In the genomic region with DNA sequence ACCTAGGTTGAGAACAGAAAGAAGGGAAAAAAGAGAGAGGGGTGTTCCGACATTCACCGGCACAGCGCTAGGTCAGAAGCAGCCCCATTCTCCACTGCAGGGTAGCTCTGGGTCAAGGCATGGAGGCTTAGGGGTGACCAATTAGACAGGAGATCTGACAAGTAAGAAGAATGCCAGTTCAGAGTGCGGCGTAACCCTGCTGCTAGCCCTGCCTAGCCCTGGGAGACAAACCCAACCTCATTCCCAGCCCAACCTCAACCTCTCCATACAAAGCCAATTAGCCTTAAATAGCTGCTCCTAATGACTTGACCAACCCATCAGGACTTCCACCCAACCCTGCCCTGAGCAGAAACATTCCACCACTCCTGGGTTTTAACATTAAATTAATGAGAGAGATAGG, we compare ENCODE assay signal across 17 cellular contexts. TPM values are rescaled to one million over a fixed set of nuclear protein-coding genes. Genes with fewer than 3 reads are reported as not detected.
A peak's percentile ranks its signal among the peaks of the same experiment; 100 is the strongest.
DNase-seq lines count a peak whose midpoint lies in the region; ATAC-seq, FAIRE-seq and TF ChIP-seq lines count a peak whose summit lies in the region.
"Had no signal": no experiment of that assay in that cellular context is flagged by ENCODE, and none has a peak within 500 bp of the region (broad histone marks: within the 10 kb centered on the region; RNA-seq: fewer than 3 reads in every experiment).

No MANE protein-coding gene starts in this region.

- TF ChIP-seq POLR2A in prostate gland (IDR thresholded peaks at IDR 0.05) = no peak

- peaks cover 21% of the 10 kb centered on the region for H3K4me1 Mint-ChIP-seq in stimulated activated naive CD8-positive, alpha-beta T cell treated with anti-CD3 and anti-CD28 coated beads, Interleukin-15, amount 100 ng/mL, for 72 hours

- WGBS in prostate gland = 87% methylated on average over 5 of the region's 5 CpGs

- no peak for ATAC-seq in upper lobe of right lung
- ATAC-seq in stimulated activated naive CD8-positive, alpha-beta T cell treated with anti-CD3 and anti-CD28 coated beads, Interleukin-15, amount 100 ng/mL, for 72 hours = no peak
- ATAC-seq: stimulated activated naive CD8-positive, alpha-beta T cell treated with anti-CD3 and anti-CD28 coated beads, Interleukin-15, Interleukin-2, amounts not matched to agents 100 U/mL and 50 U/mL, for 24 hours; T-helper 17 cell had no signal

- peaks cover 25% of the 10 kb centered on the region for H3K27me3 Mint-ChIP-seq in stimulated activated naive CD8-positive, alpha-beta T cell treated with anti-CD3 and anti-CD28 coated beads, Interleukin-15, amount 100 ng/mL, for 72 hours

- H3K9me3 ChIP-seq in ascending aorta (no peaks in the 10 kb centered on the region), kidney (ENCODE audit: control insufficient read depth in 1 of 2, low read length in 2 of 2) (no peaks in the 10 kb centered on the region), prostate gland (no peaks in the 10 kb centered on the region), upper lobe of right lung (no peaks in the 10 kb centered on the region), SJCRH30 (replicated peaks) (no peaks in the 10 kb centered on the region)

- no peak overlapping the region for H3K9ac ChIP-seq in kidney (ENCODE audit: low read length in 2 of 2)

- peak overlapping the region; percentile 56 to 63 for H3K4me3 ChIP-seq in ascending aorta
- H3K4me3 ChIP-seq in kidney (ENCODE audit: low read length in 2 of 2) = no peak overlapping the region
- no peak overlapping the region for H3K4me3 ChIP-seq in prostate gland
- H3K4me3 ChIP-seq in upper lobe of right lung = peak overlapping the region; percentile 46
- H3K4me3 ChIP-seq in SJCRH30 = no peak overlapping the region

- POLR2A ChIA-PET in HEK293T (lab: Yijun Ruan, JAX) = no interaction called here

- CTCF ChIA-PET in HEK293T (lab: Yijun Ruan, JAX) = interaction anchor here (0.7 kb wide), 1 partner anchor 137 kb away, joined by 3 read pairs; no protein-coding TSS in a partner anchor

- peaks cover 19 to 44% of the 10 kb centered on the region in 2 donors for H3K4me1 ChIP-seq in ascending aorta
- peaks cover 0 to 6% of the 10 kb centered on the region in 2 donors for H3K4me1 ChIP-seq in kidney (ENCODE audit: control insufficient read depth in 1 of 2, insufficient read depth in 1 of 2, low read depth in 1 of 2, low read length in 2 of 2)
- H3K4me1 ChIP-seq in prostate gland (replicated peaks) = no peaks in the 10 kb centered on the region
- H3K4me1 ChIP-seq in upper lobe of right lung = peaks cover 19% of the 10 kb centered on the region
- H3K4me1 ChIP-seq in SJCRH30 = peaks cover 14% of the 10 kb centered on the region; the same call in 1 of the 2 replicates

- DNase-seq in ascending aorta (ENCODE audit: low spot score in 2 of 2) = no peak
- DNase-seq in kidney = peak; percentile 8
- no peak for DNase-seq in prostate gland (ENCODE audit: low spot score)
- no peak for DNase-seq in upper lobe of right lung
- no peak for DNase-seq in HEK293T (ENCODE audit: extremely low spot score)
- DNase-seq in SJCRH30 = no peak
- no peak for DNase-seq in stimulated activated naive CD8-positive, alpha-beta T cell treated with anti-CD3 and anti-CD28 coated beads, Interleukin-15, amount 100 ng/mL, for 72 hours
- DNase-seq: activated naive CD8-positive, alpha-beta T cell treated with anti-CD3 and anti-CD28 coated beads, Interleukin-2, amount 10 ng/mL, durations not matched to agents 7 days and 5 days; central memory CD4-positive, alpha-beta T cell; endodermal cell; GDM1; NCI-H1930; SHP77 treated with DMSO at 0.1 percent for 48 hours; stimulated activated naive CD8-positive, alpha-beta T cell treated with anti-CD3 and anti-CD28 coated beads, Interleukin-15, Interleukin-2, amounts not matched to agents 100 U/mL and 50 U/mL, for 24 hours; T-helper 17 cell had no signal

- no peak for TF ChIP-seq CTCF in ascending aorta (IDR thresholded peaks at IDR 0.05)
- TF ChIP-seq CTCF in kidney (IDR thresholded peaks at IDR 0.05; ENCODE audit: borderline replicate concordance, extremely low read depth, insufficient read depth) = no peak
- TF ChIP-seq CTCF in prostate gland (IDR thresholded peaks at IDR 0.05) = no peak
- TF ChIP-seq CTCF in upper lobe of right lung (IDR thresholded peaks at IDR 0.05) = no peak

- peaks cover 14 to 17% of the 10 kb centered on the region in 2 donors for H3K36me3 ChIP-seq in ascending aorta
- no peaks in the 10 kb centered on the region for H3K36me3 ChIP-seq in kidney (ENCODE audit: control insufficient read depth in 1 of 2, insufficient read depth in 2 of 2, low read length in 2 of 2)
- H3K36me3 ChIP-seq in prostate gland = no peaks in the 10 kb centered on the region
- H3K36me3 ChIP-seq in upper lobe of right lung = peaks cover under 1% of the 10 kb centered on the region
- no peaks in the 10 kb centered on the region for H3K36me3 ChIP-seq in SJCRH30

- intact Hi-C loops in ascending aorta (cut with DNase I) (no loop called here), kidney (cut with DNase I) (no loop called here), prostate gland (cut with DNase I) (no loop called here), upper lobe of right lung (cut with DNase I) (no loop called here)

- no peak overlapping the region for H3K4me3 Mint-ChIP-seq in stimulated activated naive CD8-positive, alpha-beta T cell treated with anti-CD3 and anti-CD28 coated beads, Interleukin-15, amount 100 ng/mL, for 72 hours
- H3K4me3 Mint-ChIP-seq: activated naive CD8-positive, alpha-beta T cell treated with anti-CD3 and anti-CD28 coated beads, Interleukin-2, amount 10 ng/mL, durations not matched to agents 7 days and 5 days; endodermal cell; T-helper 17 cell had no signal

- no peak overlapping the region for H3K27ac Mint-ChIP-seq in stimulated activated naive CD8-positive, alpha-beta T cell treated with anti-CD3 and anti-CD28 coated beads, Interleukin-15, amount 100 ng/mL, for 72 hours
- H3K27ac Mint-ChIP-seq: activated naive CD8-positive, alpha-beta T cell treated with anti-CD3 and anti-CD28 coated beads, Interleukin-2, amount 10 ng/mL, durations not matched to agents 7 days and 5 days; endodermal cell; T-helper 17 cell had no signal

- H3K27ac ChIP-seq in ascending aorta = peak overlapping the region; percentile 88 to 92
- no peak overlapping the region for H3K27ac ChIP-seq in kidney (ENCODE audit: low read depth in 2 of 2, low read length in 2 of 2)
- peak overlapping the region; percentile 67 to 78 for H3K27ac ChIP-seq in prostate gland
- peak overlapping the region; percentile 76 for H3K27ac ChIP-seq in upper lobe of right lung
- no peak overlapping the region for H3K27ac ChIP-seq in SJCRH30

- no peak for FAIRE-seq in kidney (lab: Jason Lieb, UNC)
- FAIRE-seq: D721Med, GM12891 had no signal

- H3K27me3 ChIP-seq in ascending aorta (no peaks in the 10 kb centered on the region), prostate gland (replicated peaks; ENCODE audit: insufficient read depth) (no peaks in the 10 kb centered on the region), upper lobe of right lung (no peaks in the 10 kb centered on the region), SJCRH30 (peaks cover 3% of the 10 kb centered on the region)

- H3K9me3 Mint-ChIP-seq in stimulated activated naive CD8-positive, alpha-beta T cell treated with anti-CD3 and anti-CD28 coated beads, Interleukin-15, amount 100 ng/mL, for 72 hours = no peaks in the 10 kb centered on the region
- H3K9me3 Mint-ChIP-seq: activated naive CD8-positive, alpha-beta T cell treated with anti-CD3 and anti-CD28 coated beads, Interleukin-2, amount 10 ng/mL, durations not matched to agents 7 days and 5 days; endodermal cell had no signal

TF ChIP-seq in HEK293T, 16 proteins besides CTCF, POLR2A, EP300 and RAD21:
- TF ChIP-seq ELF4 (IDR thresholded peaks at IDR 0.05) (no peak), HDGF (IDR thresholded peaks at IDR 0.05; ENCODE audit: borderline replicate concordance) (no peak), PKNOX1 (IDR thresholded peaks at IDR 0.05) (no peak), NFRKB (IDR thresholded peaks at IDR 0.05) (no peak), BHLHE40 (IDR thresholded peaks at IDR 0.05; ENCODE audit: borderline replicate concordance) (no peak), L3MBTL2 (conservative IDR thresholded peaks at IDR 0.05) (no peak), LEF1 (IDR thresholded peaks at IDR 0.05; ENCODE audit: borderline replicate concordance) (no peak), ZNF384 (IDR thresholded peaks at IDR 0.05) (no peak), FOXK2 (IDR thresholded peaks at IDR 0.05) (no peak), SP1 (IDR thresholded peaks at IDR 0.05) (no peak), ARNT (IDR thresholded peaks at IDR 0.05) (no peak), TARDBP (IDR thresholded peaks at IDR 0.05) (no peak)

RNA-seq across cellular contexts. Expression of gene PRELP, which starts 3.4 kb away (rescaled TPM):
- total RNA-seq in ascending aorta (142 TPM), kidney (24.5 TPM), prostate gland (10 to 100 TPM; 17.9 to 43.2 TPM), upper lobe of right lung (91.8 TPM)
- 9.5 TPM for polyA plus RNA-seq in kidney (ENCODE audit: insufficient read depth, low read depth, low replicate concordance)
- total RNA-seq in SJCRH30 (2014; rRNA removed; shearing (Covaris generic)) = not detected in 2 replicates
- total RNA-seq: activated naive CD8-positive, alpha-beta T cell treated with anti-CD3 and anti-CD28 coated beads, Interleukin-2, amount 10 ng/mL, durations not matched to agents 7 days and 5 days; T-helper 17 cell had no signal

RNA-seq across cellular contexts. Expression of gene OPTC, which starts 15.0 kb away (rescaled TPM):
- not detected for total RNA-seq in ascending aorta
- total RNA-seq in kidney = not detected
- not detected for polyA plus RNA-seq in kidney (ENCODE audit: insufficient read depth, low read depth, low replicate concordance)
- not detected for total RNA-seq in prostate gland
- total RNA-seq in upper lobe of right lung = not detected
- not detected in 2 replicates for total RNA-seq in SJCRH30 (2014; rRNA removed; shearing (Covaris generic))
- total RNA-seq: activated naive CD8-positive, alpha-beta T cell treated with anti-CD3 and anti-CD28 coated beads, Interleukin-2, amount 10 ng/mL, durations not matched to agents 7 days and 5 days; T-helper 17 cell had no signal

Comparison
In these comparisons a context has a peak if more than half of its experiments do, and no peak if none do; other contexts are left out.
1. H3K27ac ChIP-seq: peak in ascending aorta (2 of 2), prostate gland (2 of 2) and upper lobe of right lung (single experiment); none in kidney (0 of 2) and SJCRH30 (single experiment).
2. H3K4me3 ChIP-seq: peak in ascending aorta (2 of 2) and upper lobe of right lung (single experiment); none in kidney (0 of 2), prostate gland (0 of 2) and SJCRH30 (single experiment).
3. RNA of gene PRELP, which starts 3.4 kb away (total RNA-seq): 142 TPM in ascending aorta (single experiment), 91.8 TPM in upper lobe of right lung (single experiment), 17.9 to 43.2 TPM in prostate gland and 24.5 TPM in kidney (single experiment); not detected in SJCRH30; every median in the first group is over 10 times any median in the second.